1 cellular context compared by ENCODE assay signal in genomic region chr7:142549007-142549406, GRCh38.
TF ChIP-seq lines count a peak whose summit lies in the region.

No MANE protein-coding gene starts in this region.

TF ChIP-seq in HCT116, 20 proteins besides CTCF, POLR2A, EP300 and RAD21 (continued from another document):
- no peak for TF ChIP-seq ATF3 (IDR thresholded peaks at IDR 0.05)
TF ChIP-seq in HCT116: peak in this region for 0.
